ENCODE assay signal across 12 cellular contexts in genomic region chr14:52000019-52000582, GRCh38.
"Had no signal": no experiment of that assay in that cellular context is flagged by ENCODE, and none has a peak within 500 bp of the region (broad histone marks: within the 10 kb centered on the region; RNA-seq: fewer than 3 reads in every experiment).

No MANE protein-coding gene starts in this region.

- H3K27ac ChIP-seq: esophagus squamous epithelium, gastrocnemius medialis, ovary, tibial artery had no signal

- H3K36me3 ChIP-seq: ovary had no signal

- H3K4me3 ChIP-seq: esophagus squamous epithelium, gastrocnemius medialis, heart right ventricle, ovary, tibial artery had no signal

- DNase-seq: activated CD4-positive, alpha-beta T cell treated with anti-CD3 and anti-CD28 coated beads, Interleukin-2, amount 10 ng/mL, durations not matched to agents 7 days and 5 days; activated CD4-positive, CD25-positive, alpha-beta regulatory T cell; activated CD8-positive, alpha-beta memory T cell treated with anti-CD3 and anti-CD28 coated beads for 24 hours; activated naive CD4-positive, alpha-beta T cell treated with anti-CD3 and anti-CD28 coated beads, Interleukin-2, amount 10 ng/mL, durations not matched to agents 7 days and 5 days; amygdala; esophagus squamous epithelium; gastrocnemius medialis; heart right ventricle; kidney; left ventricle myocardium superior; ovary; tibial artery had no signal

- H3K27me3 ChIP-seq: esophagus squamous epithelium, gastrocnemius medialis, heart right ventricle, ovary, tibial artery had no signal

- H3K9me3 ChIP-seq: esophagus squamous epithelium, gastrocnemius medialis, heart right ventricle, ovary, tibial artery had no signal

- ATAC-seq: gastrocnemius medialis, heart right ventricle, left ventricle myocardium superior had no signal
